Comparison of ENCODE assay signal across 15 cellular contexts in genomic region chr17:47967607-47968252, GRCh38. TPM values are rescaled to one million over a fixed set of nuclear protein-coding genes. Genes with fewer than 3 reads are reported as not detected.
DNase-seq lines count a peak whose midpoint lies in the region; ATAC-seq and TF ChIP-seq lines count a peak whose summit lies in the region.
"Had no signal": no experiment of that assay in that cellular context is flagged by ENCODE, and none has a peak within 500 bp of the region (broad histone marks: within the 10 kb centered on the region; RNA-seq: fewer than 3 reads in every experiment).

No MANE protein-coding gene starts in this region.

- 3% methylated on average over 5 of the region's 5 CpGs for WGBS in mammary epithelial cell (ENCODE audit: low coverage, missing lambda C conversion rate)

- no peaks in the 10 kb centered on the region for H3K36me3 ChIP-seq in mammary epithelial cell (ENCODE audit: insufficient read depth, low read length)
- peaks cover 6% of the 10 kb centered on the region for H3K36me3 ChIP-seq in WERI-Rb-1
- H3K36me3 ChIP-seq: left lung had no signal

- peak; percentile 83 for DNase-seq in A172 (ENCODE audit: low spot score)
- DNase-seq in HS-5 (ENCODE audit: low read depth), result peak; percentile 86
- peak; percentile 89 for DNase-seq in mammary epithelial cell
- peak; percentile 22 for DNase-seq in kidney glomerular epithelial cell (lab: John Stamatoyannopoulos, UW)
- no peak for DNase-seq in cortex of kidney (lab: John Stamatoyannopoulos, UW)
- no peak for DNase-seq in midbrain (lab: John Stamatoyannopoulos, UW)
- no peak for DNase-seq in WERI-Rb-1
- DNase-seq: activated CD4-positive, alpha-beta T cell treated with anti-CD3 and anti-CD28 coated beads for 4 hours; activated naive CD4-positive, alpha-beta T cell treated with Interleukin-2 at 50 U/mL for 16 hours; effector CD8-positive, alpha-beta T cell; left lung; SIG-M5 had no signal

- H2AFZ ChIP-seq in mammary epithelial cell (ENCODE audit: low read depth, low read length), result peak overlapping the region; percentile 67

- dilution Hi-C loops in mammary epithelial cell (cut with HindIII; ENCODE audit: low sequenced_read_pairs), result no loop called here

- peak overlapping the region; percentile 50 for H3K27ac ChIP-seq in mammary epithelial cell (ENCODE audit: insufficient read depth, low read depth, low read length)
- no peak overlapping the region for H3K27ac ChIP-seq in WERI-Rb-1

- intact Hi-C loops in mammary epithelial cell (cut with micrococcal nuclease), result no loop called here

- BruUV-seq in mammary epithelial cell (replicated peaks; lab: Mats Ljungman, UMichigan), result no TSS peak

- H3K4me1 ChIP-seq in mammary epithelial cell (ENCODE audit: insufficient read depth, low read length), result peaks cover 27% of the 10 kb centered on the region

- no peak for TF ChIP-seq CTCF in mammary epithelial cell (conservative IDR thresholded peaks at IDR 0.05 in 1 of 2, IDR thresholded peaks at IDR 0.05 in 1 of 2; ENCODE audit: extremely low read depth in 1 of 2, insufficient read depth in 1 of 2, low read depth in 1 of 2, low read length in 2 of 2)
- no peak for TF ChIP-seq CTCF in WERI-Rb-1 (IDR thresholded peaks at IDR 0.05; ENCODE audit: low read depth, low read length)

- H3K9ac ChIP-seq in mammary epithelial cell (ENCODE audit: insufficient read depth, low read length), result no peak overlapping the region

- no peaks in the 10 kb centered on the region for H4K20me1 ChIP-seq in mammary epithelial cell (ENCODE audit: insufficient read depth, low read length)

- no peak overlapping the region for H3K4me2 ChIP-seq in mammary epithelial cell (ENCODE audit: insufficient read depth, low read depth, low read length)

- in situ Hi-C loops in mammary epithelial cell (cut with MboI; ENCODE audit: low sequenced_read_pairs in 2 of 2), result no loop called here

- no peak overlapping the region for H3K4me3 ChIP-seq in mammary epithelial cell (replicated peaks in 1 of 3; ENCODE audit: insufficient read depth in 1 of 3, low read depth in 2 of 3, low read length in 3 of 3)
- no peak overlapping the region for H3K4me3 ChIP-seq in WERI-Rb-1 (ENCODE audit: low read depth, low read length)
- H3K4me3 ChIP-seq: left lung had no signal

- H3K79me2 ChIP-seq in mammary epithelial cell (ENCODE audit: insufficient read depth, low read length), result peaks cover 11% of the 10 kb centered on the region

- CTCF ChIA-PET in mammary epithelial cell (lab: Charles Lee; ENCODE audit: low non-redundant PET), result no interaction called here

- H3K9me3 ChIP-seq in mammary epithelial cell (replicated peaks; ENCODE audit: insufficient read depth, low read length), result no peaks in the 10 kb centered on the region
- H3K9me3 ChIP-seq in WERI-Rb-1 (ENCODE audit: severe bottlenecking), result no peaks in the 10 kb centered on the region
- H3K9me3 ChIP-seq: left lung had no signal

- no peak for ATAC-seq in HG02642 (IDR thresholded peaks at IDR 0.05; ENCODE audit: poor library complexity, unreplicated experiment)
- ATAC-seq: left lung, sciatic nerve had no signal

- H3K27me3 ChIP-seq in mammary epithelial cell (ENCODE audit: insufficient read depth, low read length) (no peaks in the 10 kb centered on the region), WERI-Rb-1 (ENCODE audit: insufficient read depth, low read depth, severe bottlenecking) (no peaks in the 10 kb centered on the region)
- H3K27me3 ChIP-seq: left lung had no signal

RNA-seq across cellular contexts. Expression of gene CDK5RAP3, which starts 3.2 kb away (rescaled TPM):
- total RNA-seq in A172 (2014; rRNA removed; shearing (Covaris generic)), result 87.2 and 96.9 TPM in 2 replicates
- total RNA-seq in mammary epithelial cell, result 100 to 1,000 TPM in 1 of 2 donors, 10 to 100 TPM in 1; 35.3 to 116 TPM
- polyA plus RNA-seq in mammary epithelial cell, result 70.6 TPM
- 121 TPM for polyA minus RNA-seq in mammary epithelial cell

RNA-seq across cellular contexts. Expression of gene PRR15L, which starts 10.0 kb away (rescaled TPM):
- total RNA-seq in A172 (2014; rRNA removed; shearing (Covaris generic)), result not detected in 2 replicates
- under 1 TPM; 0.33 to 0.50 TPM for total RNA-seq in mammary epithelial cell
- 0.74 TPM for polyA plus RNA-seq in mammary epithelial cell
- not detected for polyA minus RNA-seq in mammary epithelial cell
- total RNA-seq: sciatic nerve had no signal
- polyA plus RNA-seq: BJ had no signal

RNA-seq across cellular contexts. Expression of gene PNPO, which starts 26.4 kb away (rescaled TPM):
- 59.4 and 61.9 TPM in 2 replicates for total RNA-seq in A172 (2014; rRNA removed; shearing (Covaris generic))
- total RNA-seq in mammary epithelial cell, result 10 to 100 TPM; 63.5 to 89.5 TPM
- polyA plus RNA-seq in mammary epithelial cell, result 62.4 TPM
- 78.2 TPM for polyA minus RNA-seq in mammary epithelial cell

Comparison
In these comparisons a context has a peak if more than half of its experiments do, and no peak if none do; other contexts are left out.
1. DNase-seq: peak in A172 (single experiment), HS-5 (single experiment), mammary epithelial cell (single experiment) and kidney glomerular epithelial cell (single experiment); none in cortex of kidney (single experiment), midbrain (single experiment) and WERI-Rb-1 (single experiment).